In genomic region chr2:19021721-19022120, GRCh38 we compare ENCODE assay signal across 18 cellular contexts.
A peak's percentile ranks its signal among the peaks of the same experiment; 100 is the strongest.
DNase-seq lines count a peak whose midpoint lies in the region; ATAC-seq and TF ChIP-seq lines count a peak whose summit lies in the region.
"Had no signal": no experiment of that assay in that cellular context is flagged by ENCODE, and none has a peak within 500 bp of the region (broad histone marks: within the 10 kb centered on the region; RNA-seq: fewer than 3 reads in every experiment).

No MANE protein-coding gene starts in this region.

- H3K4me3 ChIP-seq in AG04450 (ENCODE audit: low read depth, low read length) = no peak overlapping the region
- no peak overlapping the region for H3K4me3 ChIP-seq in HFF-Myc (replicated peaks; ENCODE audit: low read depth, low read length)
- peak overlapping the region in 1 of 2 experiments; percentile 52 for H3K4me3 ChIP-seq in mesenchymal stem cell (ENCODE audit: insufficient read depth in 1 of 2, low read depth in 1 of 2, low read length in 2 of 2)
- H3K4me3 ChIP-seq in esophagus muscularis mucosa = no peak overlapping the region
- H3K4me3 ChIP-seq: colonic mucosa, lower lobe of right lung, neural progenitor cell had no signal

- H3K4me1 ChIP-seq in mesenchymal stem cell (ENCODE audit: control insufficient read depth, insufficient read depth, low read depth, low read length) (peaks cover 8% of the 10 kb centered on the region), esophagus muscularis mucosa (no peaks in the 10 kb centered on the region)
- H3K4me1 ChIP-seq: colonic mucosa, lower lobe of right lung had no signal

- TF ChIP-seq EP300 in esophagus muscularis mucosa (IDR thresholded peaks at IDR 0.05) = no peak

- H3K79me1 ChIP-seq in mesenchymal stem cell (replicated peaks; ENCODE audit: low read length, poor library complexity, severe bottlenecking) = no peaks in the 10 kb centered on the region

- H2BK15ac ChIP-seq in mesenchymal stem cell (ENCODE audit: low read depth, poor library complexity, severe bottlenecking) = no peak overlapping the region

- H3K36me3 Mint-ChIP-seq in MCF 10A (ENCODE audit: insufficient read depth, unreplicated experiment) = no peaks in the 10 kb centered on the region
- H3K36me3 Mint-ChIP-seq: neural progenitor cell had no signal

- H4K91ac ChIP-seq in mesenchymal stem cell (ENCODE audit: low read length) = no peak overlapping the region

- no peak overlapping the region for H3K23ac ChIP-seq in mesenchymal stem cell (ENCODE audit: low read length in 2 of 2)

- no peak overlapping the region for H2AFZ ChIP-seq in mesenchymal stem cell (ENCODE audit: low read depth, low read length)
- H2AFZ ChIP-seq: neural progenitor cell had no signal

- H3K9me3 ChIP-seq in AG04450 (ENCODE audit: control insufficient read depth, insufficient read depth, low read length) (no peaks in the 10 kb centered on the region), mesenchymal stem cell (ENCODE audit: control insufficient read depth, low read length) (no peaks in the 10 kb centered on the region), esophagus muscularis mucosa (no peaks in the 10 kb centered on the region)
- H3K9me3 ChIP-seq: colonic mucosa, lower lobe of right lung had no signal

- peak overlapping the region; percentile 82 for H3K9ac ChIP-seq in mesenchymal stem cell (ENCODE audit: low read length)
- H3K9ac ChIP-seq: neural progenitor cell had no signal

- H2BK12ac ChIP-seq in mesenchymal stem cell (ENCODE audit: low read length in 2 of 2) = peak overlapping the region; percentile 84 to 89

- intact Hi-C loops in MCF 10A (cut with micrococcal nuclease) = no loop called here
- intact Hi-C loops in esophagus muscularis mucosa (cut with DNase I) = no loop called here

- H3K27ac Mint-ChIP-seq in MCF 10A (ENCODE audit: low read depth, unreplicated experiment) = no peak overlapping the region
- H3K27ac Mint-ChIP-seq: activated naive CD8-positive, alpha-beta T cell; B cell; neural progenitor cell had no signal

- no peak overlapping the region for H2BK120ac ChIP-seq in mesenchymal stem cell (ENCODE audit: low read depth, low read length)

- peak overlapping the region in 1 of 2 experiments; percentile 60 for H3K4ac ChIP-seq in mesenchymal stem cell (ENCODE audit: low read depth in 1 of 2, low read length in 2 of 2)

- no TSS peak for BruUV-seq in MCF 10A (replicated peaks; lab: Mats Ljungman, UMichigan)

- H3K4me3 Mint-ChIP-seq in MCF 10A (ENCODE audit: unreplicated experiment) = no peak overlapping the region
- H3K4me3 Mint-ChIP-seq: activated naive CD8-positive, alpha-beta T cell; B cell; neural progenitor cell had no signal

- no peak for TF ChIP-seq POLR2A in esophagus muscularis mucosa (IDR thresholded peaks at IDR 0.05; ENCODE audit: low read depth)

- H3K36me3 ChIP-seq in mesenchymal stem cell (ENCODE audit: control insufficient read depth in 1 of 2, insufficient read depth in 2 of 2, low read depth in 1 of 2, low read length in 2 of 2) = no peaks in the 10 kb centered on the region
- H3K36me3 ChIP-seq in esophagus muscularis mucosa = no peaks in the 10 kb centered on the region
- H3K36me3 ChIP-seq: colonic mucosa, lower lobe of right lung, neural progenitor cell had no signal

- peak overlapping the region; percentile 31 to 33 for H3K18ac ChIP-seq in mesenchymal stem cell (ENCODE audit: low read depth in 1 of 2, low read length in 2 of 2)

- POLR2A ChIA-PET in AG04450 (lab: Yijun Ruan, JAX) (interaction anchor here (1.1 to 1.8 kb wide), 2 partner anchors 97 to 336 kb away, joined by 3 to 7 read pairs; partner anchors contain the start of gene OSR1), MCF 10A (lab: Yijun Ruan, JAX) (interaction anchor here (1.2 to 1.7 kb wide), 3 partner anchors 9 to 83 kb away, joined by 3 to 5 read pairs (median 4); no protein-coding TSS in a partner anchor)

- H3K4me1 Mint-ChIP-seq in MCF 10A (ENCODE audit: insufficient read depth, unreplicated experiment) = peaks cover 9% of the 10 kb centered on the region
- H3K4me1 Mint-ChIP-seq: B cell had no signal

- H4K8ac ChIP-seq in mesenchymal stem cell (ENCODE audit: low read length) = no peak overlapping the region

- peak overlapping the region; percentile 9 for H2AK5ac ChIP-seq in mesenchymal stem cell (ENCODE audit: low read length, severe bottlenecking)

- 100% methylated on average over 4 of the region's 5 CpGs for WGBS in mesenchymal stem cell
- 92% methylated on average over 5 of the region's 5 CpGs for WGBS in esophagus muscularis mucosa

- H3K27me3 ChIP-seq in AG04450 (ENCODE audit: control insufficient read depth, insufficient read depth, low read length) (no peaks in the 10 kb centered on the region), mesenchymal stem cell (ENCODE audit: control insufficient read depth in 1 of 2, insufficient read depth in 1 of 2, low read length in 2 of 2) (no peaks in the 10 kb centered on the region), esophagus muscularis mucosa (no peaks in the 10 kb centered on the region)
- H3K27me3 ChIP-seq: colonic mucosa, neural progenitor cell had no signal

- no peak overlapping the region for H3K14ac ChIP-seq in mesenchymal stem cell (ENCODE audit: low read length in 2 of 2)

- H3K9me3 Mint-ChIP-seq in MCF 10A (ENCODE audit: unreplicated experiment) = peaks cover 7% of the 10 kb centered on the region

- H2BK5ac ChIP-seq in mesenchymal stem cell (ENCODE audit: low read depth, low read length, poor library complexity, severe bottlenecking) = no peak overlapping the region

- peak overlapping the region; percentile 76 for H3K27ac ChIP-seq in AG04450 (ENCODE audit: low read depth, low read length)
- H3K27ac ChIP-seq in mesenchymal stem cell (ENCODE audit: low read length, poor library complexity, severe bottlenecking) = no peak overlapping the region
- H3K27ac ChIP-seq in esophagus muscularis mucosa (replicated peaks in 1 of 4) = no peak overlapping the region
- H3K27ac ChIP-seq: colonic mucosa, lower lobe of right lung, neural progenitor cell had no signal

- H3K27me3 Mint-ChIP-seq in MCF 10A (ENCODE audit: insufficient read depth, unreplicated experiment) = no peaks in the 10 kb centered on the region
- H3K27me3 Mint-ChIP-seq: activated naive CD8-positive, alpha-beta T cell had no signal

- TF ChIP-seq CTCF in AG04450 (IDR thresholded peaks at IDR 0.05; ENCODE audit: low read depth, low read length) (no peak), HFF-Myc (IDR thresholded peaks at IDR 0.05; ENCODE audit: low read depth, low read length, missing control alignments) (no peak), MCF 10A (IDR thresholded peaks at IDR 0.05; ENCODE audit: unreplicated experiment) (no peak), esophagus muscularis mucosa (IDR thresholded peaks at IDR 0.05) (no peak)

- no peak overlapping the region for H3K4me2 ChIP-seq in mesenchymal stem cell (ENCODE audit: low read length, poor library complexity, severe bottlenecking)
- H3K4me2 ChIP-seq: neural progenitor cell had no signal

- ATAC-seq in GM21447 (IDR thresholded peaks at IDR 0.05; ENCODE audit: unreplicated experiment) = no peak

- CTCF ChIA-PET in AG04450 (lab: Charles Lee) (interaction anchor here (1.5 kb wide), 1 partner anchor 99 kb away, joined by 3 read pairs; no protein-coding TSS in a partner anchor), MCF 10A (lab: Yijun Ruan, JAX) (interaction anchor here (0.6 kb wide), 1 partner anchor 14 kb away, joined by 3 read pairs; no protein-coding TSS in a partner anchor)

- DNase-seq in AG04450 (ENCODE audit: low read depth, low spot score) = peak; percentile 59
- DNase-seq in HFF-Myc (ENCODE audit: extremely low read depth, low read depth) = peak; percentile 88
- peak; percentile 54 for DNase-seq in MCF 10A (ENCODE audit: unreplicated experiment)
- DNase-seq in mesenchymal stem cell = peak; percentile 29
- no peak for DNase-seq in esophagus muscularis mucosa (ENCODE audit: extremely low spot score)
- no peak for DNase-seq in cerebellar nuclear complex (lab: John Stamatoyannopoulos, UW)
- DNase-seq in SHP77 (lab: John Stamatoyannopoulos, UW) = no peak
- DNase-seq: activated CD4-positive, alpha-beta T cell treated with anti-CD3 and anti-CD28 coated beads for 48 hours; colonic mucosa; lower lobe of right lung; NCI-H187; NCI-H526 treated with DMSO at 0.1 percent for 48 hours; RPMI8226; stimulated activated naive CD4-positive, alpha-beta T cell treated with Interleukin-2 at 50 U/mL for 16 hours had no signal

Comparison
In these comparisons a context has a peak if more than half of its experiments do, and no peak if none do; other contexts are left out.
1. DNase-seq: peak in AG04450 (single experiment), HFF-Myc (single experiment), MCF 10A (single experiment) and mesenchymal stem cell (single experiment); none in esophagus muscularis mucosa (single experiment), cerebellar nuclear complex (0 of 2) and SHP77 (0 of 2).